ENCODE assay signal across 8 cellular contexts in the genomic region with DNA sequence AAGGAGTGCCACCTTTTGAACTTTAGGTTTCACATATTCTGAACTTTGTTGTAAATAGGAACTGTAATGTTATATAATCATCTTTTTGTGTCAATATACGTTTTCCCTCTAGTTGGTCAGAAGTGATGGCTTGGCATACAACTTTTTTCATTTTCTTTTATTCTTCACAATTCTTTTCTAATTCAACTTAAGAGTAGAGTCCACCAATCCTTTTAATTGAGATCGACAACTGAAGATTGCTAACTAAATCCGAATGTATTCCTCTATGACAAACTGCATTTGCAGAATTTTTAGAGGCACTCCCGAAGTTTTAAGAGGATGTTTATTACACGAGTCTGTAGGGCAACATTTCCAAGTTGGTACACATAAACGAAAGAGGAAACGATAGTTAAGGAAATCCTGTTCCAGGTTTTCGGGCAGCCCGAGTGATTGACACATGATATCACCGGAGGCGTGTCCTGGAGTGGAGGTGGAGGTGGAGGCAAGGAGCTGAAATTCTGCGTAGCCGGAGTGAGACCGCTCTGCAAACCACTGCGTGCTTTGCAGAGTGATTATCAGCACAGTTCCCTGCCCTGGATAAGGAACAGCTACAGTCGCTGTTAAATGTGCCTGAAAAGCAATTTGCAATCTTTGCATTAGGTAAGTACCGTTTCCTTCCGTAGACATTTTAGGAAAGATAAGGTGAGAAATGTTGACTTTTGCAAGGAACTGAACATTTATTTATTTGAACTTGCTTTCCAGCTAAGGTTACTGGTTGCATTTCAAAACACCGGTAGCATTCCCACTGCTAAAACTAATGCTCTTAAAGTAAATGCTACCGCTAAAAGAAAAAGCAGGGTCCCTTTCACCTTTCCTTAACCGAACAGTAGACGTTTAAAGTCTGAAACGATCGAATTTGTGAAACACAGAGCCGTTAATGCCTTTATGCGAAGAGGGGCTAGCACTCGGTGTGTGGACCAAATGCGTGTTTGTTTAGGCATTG. TPM values are rescaled to one million over a fixed set of nuclear protein-coding genes. Genes with fewer than 3 reads are reported as not detected.
DNase-seq lines count a peak whose midpoint lies in the region; ATAC-seq and TF ChIP-seq lines count a peak whose summit lies in the region.

A gene with protein sequence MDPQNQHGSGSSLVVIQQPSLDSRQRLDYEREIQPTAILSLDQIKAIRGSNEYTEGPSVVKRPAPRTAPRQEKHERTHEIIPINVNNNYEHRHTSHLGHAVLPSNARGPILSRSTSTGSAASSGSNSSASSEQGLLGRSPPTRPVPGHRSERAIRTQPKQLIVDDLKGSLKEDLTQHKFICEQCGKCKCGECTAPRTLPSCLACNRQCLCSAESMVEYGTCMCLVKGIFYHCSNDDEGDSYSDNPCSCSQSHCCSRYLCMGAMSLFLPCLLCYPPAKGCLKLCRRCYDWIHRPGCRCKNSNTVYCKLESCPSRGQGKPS (plus strand): TSS at position 502 of the 982 bp plus-strand sequence. CDS start 4,797 bp downstream, outside the sequence.

- H3K9ac ChIP-seq in PC-3 (ENCODE audit: low read length) = peak within 1 kb of the TSS; percentile 92

- intact Hi-C loops in PC-3 (cut with micrococcal nuclease) (loop anchor here (1.0 to 5.0 kb wide), 5 partner anchors 52 to 294 kb away; no protein-coding TSS in a partner anchor), mucosa of descending colon (cut with DNase I, micrococcal nuclease) (loop anchor here in 1 of 2 donors (5.0 to 10.0 kb wide), 2 partner anchors 206 to 258 kb away; no protein-coding TSS in a partner anchor)

- POLR2A ChIA-PET in PC-3 (lab: Charles Lee; ENCODE audit: unreplicated experiment) = interaction anchor here (0.6 to 1.1 kb wide), 2 partner anchors 10 to 53 kb away, joined by 3 to 5 read pairs; no protein-coding TSS in a partner anchor

- H3K4me1 ChIP-seq in PC-3 (ENCODE audit: insufficient read depth, low read length) (peaks cover 4% of the 10 kb centered on the region; the same call in 1 of the 2 replicates), mucosa of descending colon (ENCODE audit: low read depth) (no peaks in the 10 kb centered on the region)

- H3K9me2 ChIP-seq in PC-3 (replicated peaks; ENCODE audit: low read length) = no peaks in the 10 kb centered on the region

- TF ChIP-seq RAD21 in Ishikawa (IDR thresholded peaks at IDR 0.05; ENCODE audit: low read depth) = peak; percentile 29; the same call in 1 of the 2 replicates

- DNase-seq in D341Med (ENCODE audit: low spot score) (peak; percentile 79), PC-3 (peak; percentile 92), activated T-cell treated with anti-CD3 and anti-CD28 coated beads for 48 hours (ENCODE audit: low read depth) (peak; percentile 69), erythroblast (lab: John Stamatoyannopoulos, UW) (peak; percentile 90 to 91), mucosa of descending colon (peak; percentile 88 to 96 (median 88))
- peak; percentile 86 for DNase-seq in stimulated activated CD8-positive, alpha-beta memory T cell treated with anti-CD3 and anti-CD28 coated beads, Interleukin-4, amount 100 ng/mL, for 48 hours

- ATAC-seq in GM21576 (IDR thresholded peaks at IDR 0.05; ENCODE audit: unreplicated experiment) (peak; percentile 40), PC-3 (peak; percentile 73), mucosa of descending colon (peak; percentile 74)

- no peaks in the 10 kb centered on the region for H3K27me3 ChIP-seq in PC-3 (ENCODE audit: low read length)

- no peaks in the 10 kb centered on the region for H3F3A ChIP-seq in PC-3 (ENCODE audit: low read length, unreplicated experiment)

- peak; percentile 79 for TF ChIP-seq POLR2A in erythroblast (IDR thresholded peaks at IDR 0.05; ENCODE audit: low read length)

- no peaks in the 10 kb centered on the region for H3K9me3 ChIP-seq in PC-3 (ENCODE audit: low read length)
- H3K9me3 ChIP-seq in mucosa of descending colon = no peaks in the 10 kb centered on the region

- H2AFZ ChIP-seq in PC-3 (ENCODE audit: low read length) = peak within 1 kb of the TSS; percentile 79

- no peaks in the 10 kb centered on the region for H4K20me1 ChIP-seq in PC-3 (ENCODE audit: low read length)

- CTCF ChIA-PET in PC-3 (lab: Charles Lee) = interaction anchor here (0.9 kb wide), 1 partner anchor 53 kb away, joined by 3 read pairs; no protein-coding TSS in a partner anchor

- H3K4me3 ChIP-seq in PC-3 (ENCODE audit: low read length) (peak within 1 kb of the TSS; percentile 83), mucosa of descending colon (peak within 1 kb of the TSS; percentile 64)

- peaks cover 15% of the 10 kb centered on the region for H3K36me3 ChIP-seq in PC-3 (ENCODE audit: low read depth, low read length)
- H3K36me3 ChIP-seq in mucosa of descending colon (ENCODE audit: low read depth) = no peaks in the 10 kb centered on the region

- peak within 1 kb of the TSS; percentile 72 for H3K27ac ChIP-seq in PC-3 (ENCODE audit: low read length)

- no peak for TF ChIP-seq EP300 in Ishikawa (IDR thresholded peaks at IDR 0.05; ENCODE audit: borderline replicate concordance)

- no peak for TF ChIP-seq CTCF in PC-3 (conservative IDR thresholded peaks at IDR 0.05; ENCODE audit: low read depth, low read length)
- no peak for TF ChIP-seq CTCF in mucosa of descending colon (IDR thresholded peaks at IDR 0.05)

- H3K79me2 ChIP-seq in PC-3 (ENCODE audit: low read length) = peaks cover 49% of the 10 kb centered on the region

- H3K4me2 ChIP-seq in PC-3 (ENCODE audit: low read length) = peak within 1 kb of the TSS; percentile 86

- BruUV-seq in PC-3 (replicated peaks; lab: Mats Ljungman, UMichigan) = TSS peak; percentile 69

TF ChIP-seq in Ishikawa, 13 proteins besides CTCF, POLR2A, EP300 and RAD21:
- TF ChIP-seq YY1 (IDR thresholded peaks at IDR 0.05; ENCODE audit: low read depth) (no peak), ZBTB7A (IDR thresholded peaks at IDR 0.05; ENCODE audit: low read depth) (no peak), EGR1 (IDR thresholded peaks at IDR 0.05) (no peak), TEAD4 (IDR thresholded peaks at IDR 0.05) (peak; percentile 67), CREB1 (IDR thresholded peaks at IDR 0.05; ENCODE audit: low read depth) (peak; percentile 40; the same call in 1 of the 2 replicates), NFIC (IDR thresholded peaks at IDR 0.05) (peak; percentile 12; the same call in 1 of the 2 replicates), CEBPB (IDR thresholded peaks at IDR 0.05) (no peak), TAF1 (IDR thresholded peaks at IDR 0.05; ENCODE audit: low read depth) (peak; percentile 97), TCF12 (IDR thresholded peaks at IDR 0.05; ENCODE audit: low read depth) (peak; percentile 64), FOXM1 (IDR thresholded peaks at IDR 0.05; ENCODE audit: borderline replicate concordance, low read depth) (peak; percentile 18; the same call in 1 of the 2 replicates)
- TF ChIP-seq, protein P1, sequence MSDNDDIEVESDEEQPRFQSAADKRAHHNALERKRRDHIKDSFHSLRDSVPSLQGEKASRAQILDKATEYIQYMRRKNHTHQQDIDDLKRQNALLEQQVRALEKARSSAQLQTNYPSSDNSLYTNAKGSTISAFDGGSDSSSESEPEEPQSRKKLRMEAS (IDR thresholded peaks at IDR 0.05) = peak; percentile 43; the same call in 1 of the 2 replicates
- TF ChIP-seq, protein P2, sequence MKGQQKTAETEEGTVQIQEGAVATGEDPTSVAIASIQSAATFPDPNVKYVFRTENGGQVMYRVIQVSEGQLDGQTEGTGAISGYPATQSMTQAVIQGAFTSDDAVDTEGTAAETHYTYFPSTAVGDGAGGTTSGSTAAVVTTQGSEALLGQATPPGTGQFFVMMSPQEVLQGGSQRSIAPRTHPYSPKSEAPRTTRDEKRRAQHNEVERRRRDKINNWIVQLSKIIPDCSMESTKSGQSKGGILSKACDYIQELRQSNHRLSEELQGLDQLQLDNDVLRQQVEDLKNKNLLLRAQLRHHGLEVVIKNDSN (IDR thresholded peaks at IDR 0.05) = peak; percentile 17; the same call in 1 of the 2 replicates
- TF ChIP-seq, protein P3, sequence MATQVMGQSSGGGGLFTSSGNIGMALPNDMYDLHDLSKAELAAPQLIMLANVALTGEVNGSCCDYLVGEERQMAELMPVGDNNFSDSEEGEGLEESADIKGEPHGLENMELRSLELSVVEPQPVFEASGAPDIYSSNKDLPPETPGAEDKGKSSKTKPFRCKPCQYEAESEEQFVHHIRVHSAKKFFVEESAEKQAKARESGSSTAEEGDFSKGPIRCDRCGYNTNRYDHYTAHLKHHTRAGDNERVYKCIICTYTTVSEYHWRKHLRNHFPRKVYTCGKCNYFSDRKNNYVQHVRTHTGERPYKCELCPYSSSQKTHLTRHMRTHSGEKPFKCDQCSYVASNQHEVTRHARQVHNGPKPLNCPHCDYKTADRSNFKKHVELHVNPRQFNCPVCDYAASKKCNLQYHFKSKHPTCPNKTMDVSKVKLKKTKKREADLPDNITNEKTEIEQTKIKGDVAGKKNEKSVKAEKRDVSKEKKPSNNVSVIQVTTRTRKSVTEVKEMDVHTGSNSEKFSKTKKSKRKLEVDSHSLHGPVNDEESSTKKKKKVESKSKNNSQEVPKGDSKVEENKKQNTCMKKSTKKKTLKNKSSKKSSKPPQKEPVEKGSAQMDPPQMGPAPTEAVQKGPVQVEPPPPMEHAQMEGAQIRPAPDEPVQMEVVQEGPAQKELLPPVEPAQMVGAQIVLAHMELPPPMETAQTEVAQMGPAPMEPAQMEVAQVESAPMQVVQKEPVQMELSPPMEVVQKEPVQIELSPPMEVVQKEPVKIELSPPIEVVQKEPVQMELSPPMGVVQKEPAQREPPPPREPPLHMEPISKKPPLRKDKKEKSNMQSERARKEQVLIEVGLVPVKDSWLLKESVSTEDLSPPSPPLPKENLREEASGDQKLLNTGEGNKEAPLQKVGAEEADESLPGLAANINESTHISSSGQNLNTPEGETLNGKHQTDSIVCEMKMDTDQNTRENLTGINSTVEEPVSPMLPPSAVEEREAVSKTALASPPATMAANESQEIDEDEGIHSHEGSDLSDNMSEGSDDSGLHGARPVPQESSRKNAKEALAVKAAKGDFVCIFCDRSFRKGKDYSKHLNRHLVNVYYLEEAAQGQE (IDR thresholded peaks at IDR 0.05; ENCODE audit: low read depth) = peak; percentile 26; the same call in 1 of the 2 replicates

RNA-seq across cellular contexts. Expression of the gene that starts here (rescaled TPM):
- total RNA-seq in PC-3 (2014; rRNA removed) = 26.4 and 30.6 TPM in 2 replicates
- 10 to 100 TPM; 26.5 to 46.4 (median 27.2) TPM for total RNA-seq in mucosa of descending colon

Comparison
In these comparisons a context has a peak if more than half of its experiments do, and no peak if none do; other contexts are left out.
1. Peak in every context shown above with its lines: DNase-seq, ATAC-seq, H3K4me3 ChIP-seq and H3K27ac ChIP-seq.